Comparison of ENCODE assay signal across 22 cellular contexts in the genomic region with DNA sequence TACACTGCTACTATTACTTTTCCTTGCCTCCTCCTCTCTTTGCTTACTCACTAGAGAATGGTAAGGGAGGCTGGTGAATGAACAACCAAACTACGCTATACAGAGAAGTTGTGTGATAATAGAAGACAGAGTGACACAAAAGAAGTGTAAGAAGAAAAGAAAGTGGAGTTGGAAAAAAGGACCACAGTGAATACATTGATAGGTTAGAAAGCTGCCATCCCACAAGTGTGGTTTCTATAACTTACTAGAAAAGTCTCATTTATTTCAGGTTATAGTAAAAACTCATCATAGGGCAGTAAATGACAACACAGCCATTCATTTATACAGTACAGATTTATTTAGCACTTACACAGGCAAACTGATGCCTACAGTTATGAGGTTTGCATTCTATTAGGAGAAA.
DNase-seq lines count a peak whose midpoint lies in the region; ATAC-seq and TF ChIP-seq lines count a peak whose summit lies in the region.
"Had no signal": no experiment of that assay in that cellular context is flagged by ENCODE, and none has a peak within 500 bp of the region (broad histone marks: within the 10 kb centered on the region; RNA-seq: fewer than 3 reads in every experiment).

No MANE protein-coding gene starts in this region.

- no peaks in the 10 kb centered on the region for H4K20me1 ChIP-seq in osteoblast (ENCODE audit: insufficient read depth, low read length)

- peaks cover 11% of the 10 kb centered on the region for H3K36me3 Mint-ChIP-seq in activated CD8-positive, alpha-beta memory T cell treated with anti-CD3 and anti-CD28 coated beads, Interleukin-2, amount 10 ng/mL, durations not matched to agents 7 days and 5 days
- H3K36me3 Mint-ChIP-seq in CD4-positive, alpha-beta memory T cell = peaks cover 16 to 19% of the 10 kb centered on the region in 2 donors
- H3K36me3 Mint-ChIP-seq in activated naive CD8-positive, alpha-beta T cell = peaks cover 2% of the 10 kb centered on the region
- H3K36me3 Mint-ChIP-seq in neural crest cell (ENCODE audit: low read depth) = peaks cover 3% of the 10 kb centered on the region

- H3K27ac Mint-ChIP-seq in activated CD8-positive, alpha-beta memory T cell treated with anti-CD3 and anti-CD28 coated beads, Interleukin-2, amount 10 ng/mL, durations not matched to agents 7 days and 5 days = peak overlapping the region; percentile 66
- peak overlapping the region in 5 of 7 donors; percentile 3 to 87 (median 28) for H3K27ac Mint-ChIP-seq in CD4-positive, alpha-beta memory T cell
- peak overlapping the region; percentile 79 for H3K27ac Mint-ChIP-seq in activated naive CD8-positive, alpha-beta T cell
- H3K27ac Mint-ChIP-seq in neural crest cell (ENCODE audit: unreplicated experiment) = peak overlapping the region; percentile 46

- no peak overlapping the region for H3K4me2 ChIP-seq in osteoblast (ENCODE audit: insufficient read depth, low read length)

- H3K4me1 Mint-ChIP-seq in activated CD8-positive, alpha-beta memory T cell treated with anti-CD3 and anti-CD28 coated beads, Interleukin-2, amount 10 ng/mL, durations not matched to agents 7 days and 5 days = peaks cover 25% of the 10 kb centered on the region
- peaks cover 4 to 20% (median 8%) of the 10 kb centered on the region in 4 donors for H3K4me1 Mint-ChIP-seq in CD4-positive, alpha-beta memory T cell
- H3K4me1 Mint-ChIP-seq in activated naive CD8-positive, alpha-beta T cell (ENCODE audit: low read depth) = peaks cover 31% of the 10 kb centered on the region
- H3K4me1 Mint-ChIP-seq in neural crest cell = peaks cover 19% of the 10 kb centered on the region

- no peak for DNase-seq in activated CD8-positive, alpha-beta memory T cell treated with anti-CD3 and anti-CD28 coated beads, Interleukin-2, amount 10 ng/mL, durations not matched to agents 7 days and 5 days
- DNase-seq in activated CD8-positive, alpha-beta memory T cell treated with anti-CD3 and anti-CD28 coated beads for 24 hours = no peak
- no peak for DNase-seq in CD4-positive, alpha-beta memory T cell
- DNase-seq in neural crest cell (ENCODE audit: low read depth, low spot score) (no peak), NAMALWA (ENCODE audit: low spot score) (no peak), osteoblast (ENCODE audit: insufficient read length, low spot score, missing footprints) (no peak)
- DNase-seq: activated effector memory CD4-positive, alpha-beta T cell treated with Interleukin-2 at 50 U/mL for 16 hours; amygdala; effector CD8-positive, alpha-beta T cell; erythroblast; head of caudate nucleus; NCI-H1092; NCI-H187 treated with DMSO at 0.1 percent for 48 hours; ovary; retina; RPMI8226; stimulated activated CD4-positive, alpha-beta T cell treated with anti-CD3 and anti-CD28 coated beads, Interleukin-2, amount 100 ng/mL, for 24 hours had no signal

- no peaks in the 10 kb centered on the region for H3K27me3 ChIP-seq in CD4-positive, alpha-beta memory T cell (ENCODE audit: insufficient read depth, low read length)
- H3K27me3 ChIP-seq in osteoblast (ENCODE audit: insufficient read depth, low read length) = no peaks in the 10 kb centered on the region
- H3K27me3 ChIP-seq: breast epithelium, ovary, suprapubic skin had no signal

- H3K9me3 Mint-ChIP-seq in activated CD8-positive, alpha-beta memory T cell treated with anti-CD3 and anti-CD28 coated beads, Interleukin-2, amount 10 ng/mL, durations not matched to agents 7 days and 5 days (ENCODE audit: low read depth) = no peaks in the 10 kb centered on the region
- H3K9me3 Mint-ChIP-seq in CD4-positive, alpha-beta memory T cell = no peaks in the 10 kb centered on the region
- H3K9me3 Mint-ChIP-seq in activated naive CD8-positive, alpha-beta T cell (ENCODE audit: low read depth) = no peaks in the 10 kb centered on the region
- no peaks in the 10 kb centered on the region for H3K9me3 Mint-ChIP-seq in neural crest cell

- no peak overlapping the region for H3K27ac ChIP-seq in CD4-positive, alpha-beta memory T cell (ENCODE audit: low read depth, low read length)
- H3K27ac ChIP-seq in osteoblast (ENCODE audit: low read depth, low read length) = no peak overlapping the region
- H3K27ac ChIP-seq: breast epithelium, ovary, suprapubic skin had no signal

- no peaks in the 10 kb centered on the region for H3K27me3 Mint-ChIP-seq in activated CD8-positive, alpha-beta memory T cell treated with anti-CD3 and anti-CD28 coated beads, Interleukin-2, amount 10 ng/mL, durations not matched to agents 7 days and 5 days
- no peaks in the 10 kb centered on the region for H3K27me3 Mint-ChIP-seq in CD4-positive, alpha-beta memory T cell
- H3K27me3 Mint-ChIP-seq in activated naive CD8-positive, alpha-beta T cell = no peaks in the 10 kb centered on the region
- no peaks in the 10 kb centered on the region for H3K27me3 Mint-ChIP-seq in neural crest cell (ENCODE audit: low read depth)

- peak; percentile 12 for ATAC-seq in activated CD8-positive, alpha-beta memory T cell treated with anti-CD3 and anti-CD28 coated beads, Interleukin-2, amount 10 ng/mL, durations not matched to agents 7 days and 5 days
- ATAC-seq in SK-N-SH treated with all-trans-retinoic acid at 6 μM for 48 hours = no peak

- no peak overlapping the region for H3K4me3 Mint-ChIP-seq in activated CD8-positive, alpha-beta memory T cell treated with anti-CD3 and anti-CD28 coated beads, Interleukin-2, amount 10 ng/mL, durations not matched to agents 7 days and 5 days
- H3K4me3 Mint-ChIP-seq in CD4-positive, alpha-beta memory T cell = no peak overlapping the region
- no peak overlapping the region for H3K4me3 Mint-ChIP-seq in activated naive CD8-positive, alpha-beta T cell
- H3K4me3 Mint-ChIP-seq in neural crest cell = no peak overlapping the region

- peaks cover 14% of the 10 kb centered on the region for H3K4me1 ChIP-seq in CD4-positive, alpha-beta memory T cell (ENCODE audit: insufficient read depth, low read length)
- peaks cover 12% of the 10 kb centered on the region for H3K4me1 ChIP-seq in osteoblast (ENCODE audit: insufficient read depth, low read length)
- H3K4me1 ChIP-seq: breast epithelium, HAP-1, suprapubic skin had no signal

- no peak overlapping the region for H2AFZ ChIP-seq in osteoblast (ENCODE audit: low read length)

- POLR2A ChIA-PET in CD4-positive, alpha-beta memory T cell (lab: Charles Lee; ENCODE audit: partially characterized antibody) = no interaction called here

- TF ChIP-seq CTCF in neural crest cell (conservative IDR thresholded peaks at IDR 0.05) (no peak), osteoblast (IDR thresholded peaks at IDR 0.05; ENCODE audit: extremely low read depth, low read depth, low read length) (no peak)

- peaks cover 8% of the 10 kb centered on the region for H3K36me3 ChIP-seq in CD4-positive, alpha-beta memory T cell (ENCODE audit: insufficient read depth, low read length)
- H3K36me3 ChIP-seq in osteoblast (ENCODE audit: insufficient read depth, low read length) = peaks cover 3% of the 10 kb centered on the region
- H3K36me3 ChIP-seq: breast epithelium, ovary had no signal

- no peak overlapping the region for H3K4me3 ChIP-seq in CD4-positive, alpha-beta memory T cell (ENCODE audit: low read length in 2 of 2)
- H3K4me3 ChIP-seq in osteoblast (ENCODE audit: insufficient read depth, low read length) = no peak overlapping the region
- H3K4me3 ChIP-seq: breast epithelium, HAP-1, ovary, suprapubic skin had no signal

- intact Hi-C loops in CD4-positive, alpha-beta memory T cell (cut with micrococcal nuclease) = no loop called here

- H3K79me2 ChIP-seq in osteoblast (ENCODE audit: insufficient read depth, low read length) = no peaks in the 10 kb centered on the region

- CTCF ChIA-PET in activated CD8-positive, alpha-beta memory T cell treated with anti-CD3 and anti-CD28 coated beads, Interleukin-2, amount 10 ng/mL, durations not matched to agents 7 days and 5 days (lab: Charles Lee) = no interaction called here
- CTCF ChIA-PET in CD4-positive, alpha-beta memory T cell (lab: Charles Lee; ENCODE audit: partially characterized antibody) = no interaction called here

- no peaks in the 10 kb centered on the region for H3K9me3 ChIP-seq in CD4-positive, alpha-beta memory T cell (ENCODE audit: control insufficient read depth in 1 of 2, low read length in 2 of 2)
- H3K9me3 ChIP-seq in osteoblast (ENCODE audit: low read depth, low read length) = no peaks in the 10 kb centered on the region
- H3K9me3 ChIP-seq: breast epithelium, HAP-1, ovary, suprapubic skin had no signal

TF ChIP-seq in SK-N-SH treated with all-trans-retinoic acid at 6 μM for 48 hours, 23 proteins besides CTCF, POLR2A, EP300 and RAD21:
- TF ChIP-seq POU6F1 (CRISPR knock-in tag; IDR thresholded peaks at IDR 0.05; ENCODE audit: borderline replicate concordance, low read depth) (no peak), GLIS3 (CRISPR knock-in tag; IDR thresholded peaks at IDR 0.05) (no peak)
- TF ChIP-seq, protein P1, sequence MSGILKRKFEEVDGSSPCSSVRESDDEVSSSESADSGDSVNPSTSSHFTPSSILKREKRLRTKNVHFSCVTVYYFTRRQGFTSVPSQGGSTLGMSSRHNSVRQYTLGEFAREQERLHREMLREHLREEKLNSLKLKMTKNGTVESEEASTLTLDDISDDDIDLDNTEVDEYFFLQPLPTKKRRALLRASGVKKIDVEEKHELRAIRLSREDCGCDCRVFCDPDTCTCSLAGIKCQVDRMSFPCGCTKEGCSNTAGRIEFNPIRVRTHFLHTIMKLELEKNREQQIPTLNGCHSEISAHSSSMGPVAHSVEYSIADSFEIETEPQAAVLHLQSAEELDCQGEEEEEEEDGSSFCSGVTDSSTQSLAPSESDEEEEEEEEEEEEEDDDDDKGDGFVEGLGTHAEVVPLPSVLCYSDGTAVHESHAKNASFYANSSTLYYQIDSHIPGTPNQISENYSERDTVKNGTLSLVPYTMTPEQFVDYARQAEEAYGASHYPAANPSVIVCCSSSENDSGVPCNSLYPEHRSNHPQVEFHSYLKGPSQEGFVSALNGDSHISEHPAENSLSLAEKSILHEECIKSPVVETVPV (CRISPR knock-in tag; IDR thresholded peaks at IDR 0.05) = no peak

Comparison
In these comparisons a context has a peak if more than half of its experiments do, and no peak if none do; other contexts are left out.
1. H3K27ac Mint-ChIP-seq: peak in every context shown above with its lines; median percentile 79 in activated naive CD8-positive, alpha-beta T cell; 66 in activated CD8-positive, alpha-beta memory T cell treated with anti-CD3 and anti-CD28 coated beads, Interleukin-2, amount 10 ng/mL, durations not matched to agents 7 days and 5 days; 46 in neural crest cell; 28 in CD4-positive, alpha-beta memory T cell.